In the genomic region with DNA sequence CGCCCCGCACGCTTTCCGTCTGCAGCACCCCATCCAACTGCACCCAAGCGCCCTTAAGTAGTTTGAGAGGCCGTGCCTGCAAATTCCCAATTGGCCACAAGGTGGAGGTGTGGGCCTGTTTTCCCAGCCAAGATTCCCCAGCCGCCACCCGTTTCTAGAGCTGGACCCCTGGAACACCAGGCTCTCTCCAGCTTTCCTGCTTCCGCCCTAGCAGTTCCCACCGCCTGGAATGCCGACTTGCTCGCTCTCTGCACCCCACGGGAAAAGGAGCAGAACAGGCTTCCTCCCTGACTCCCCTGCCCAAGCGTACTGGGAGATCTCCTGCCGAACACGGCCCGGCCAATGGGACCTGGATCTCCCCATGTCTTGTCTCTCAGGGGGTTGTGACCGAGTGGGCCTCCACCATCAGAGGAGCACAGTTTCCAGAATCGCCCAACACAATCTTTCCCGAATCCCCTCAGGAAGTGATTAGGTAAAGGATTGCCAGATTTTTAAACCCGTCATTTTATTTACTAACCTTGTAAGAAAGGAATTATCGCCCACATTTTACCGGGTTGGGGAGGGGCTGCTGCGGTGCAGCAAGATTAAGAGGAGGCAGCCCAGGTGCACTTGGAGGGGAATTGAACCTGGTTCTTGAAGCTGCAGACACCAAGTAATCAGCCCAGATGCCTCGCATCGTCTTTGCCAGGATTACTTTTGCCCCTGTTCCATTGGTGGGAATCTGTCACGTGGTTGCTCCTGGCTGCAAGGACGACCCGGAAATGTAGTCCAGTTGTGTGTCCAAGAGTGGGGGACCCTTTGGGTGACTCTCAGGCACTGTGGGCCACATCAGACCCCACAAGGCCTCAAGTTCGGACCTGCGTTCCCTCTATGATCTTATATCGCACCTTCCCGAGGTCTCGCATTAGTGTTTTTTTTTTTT, we compare ENCODE assay signal across 8 cellular contexts. TPM values are rescaled to one million over a fixed set of nuclear protein-coding genes. Genes with fewer than 3 reads are reported as not detected.
DNase-seq lines count a peak whose midpoint lies in the region; ATAC-seq and TF ChIP-seq lines count a peak whose summit lies in the region.

No MANE protein-coding gene starts in this region.

- WGBS in esophagus squamous epithelium, 2 donors, result 7% methylated on average over 24 to 26 of the region's 34 CpGs

- H3K4me1 ChIP-seq in esophagus squamous epithelium (peaks cover 0 to 24% (median 0%) of the 10 kb centered on the region in 3 donors), muscle layer of duodenum (ENCODE audit: control insufficient read depth in 1 of 2, insufficient read depth in 2 of 2, low read length in 2 of 2) (no peaks in the 10 kb centered on the region)

- no peaks in the 10 kb centered on the region for H3K9me3 ChIP-seq in esophagus squamous epithelium
- no peaks in the 10 kb centered on the region for H3K9me3 ChIP-seq in muscle layer of duodenum (ENCODE audit: control insufficient read depth in 1 of 2, low read length in 2 of 2)

- DNase-seq in HuH-7 (ENCODE audit: low spot score) (peak; percentile 64), OCI-M2 (lab: John Stamatoyannopoulos, UW; ENCODE audit: unreplicated experiment) (peak; percentile 22), esophagus squamous epithelium (lab: John Stamatoyannopoulos, UW) (no peak)
- DNase-seq in activated T-cell treated with anti-CD3 and anti-CD28 coated beads, Interleukin-2, amount 50 U/mL, for 48 hours, result peak; percentile 92
- peak; percentile 61 for DNase-seq in stimulated activated CD8-positive, alpha-beta memory T cell treated with anti-CD3 and anti-CD28 coated beads, Interleukin-7, amount 100 ng/mL, for 4 hours (ENCODE audit: low read depth in 2 of 2)

- TF ChIP-seq POLR2A in esophagus squamous epithelium (IDR thresholded peaks at IDR 0.05), result no peak

- ATAC-seq in GM18861 (IDR thresholded peaks at IDR 0.05; ENCODE audit: unreplicated experiment), result no peak

- peak overlapping the region; percentile 74 to 82 (median 79) for H3K27ac ChIP-seq in esophagus squamous epithelium
- peak overlapping the region; percentile 67 for H3K27ac ChIP-seq in muscle layer of duodenum (ENCODE audit: low read length)

- peak; percentile 81 for TF ChIP-seq CTCF in GM12872 (IDR thresholded peaks at IDR 0.05; ENCODE audit: insufficient read depth, low read depth, low read length)
- TF ChIP-seq CTCF in esophagus squamous epithelium (IDR thresholded peaks at IDR 0.05), result peak; percentile 84 to 90 (median 90)

- intact Hi-C loops in esophagus squamous epithelium (cut with DNase I), result loop anchor here (5.0 kb wide), 2 partner anchors 93 to 413 kb away; no protein-coding TSS in a partner anchor

- no peaks in the 10 kb centered on the region for H3K36me3 ChIP-seq in esophagus squamous epithelium
- no peaks in the 10 kb centered on the region for H3K36me3 ChIP-seq in muscle layer of duodenum (ENCODE audit: control insufficient read depth in 1 of 2, insufficient read depth in 2 of 2, low read length in 2 of 2)

- H3K4me3 ChIP-seq in esophagus squamous epithelium (peak overlapping the region; percentile 49 to 73 (median 64)), muscle layer of duodenum (ENCODE audit: low read depth in 1 of 2, low read length in 2 of 2) (peak overlapping the region; percentile 86 to 90)

- no peaks in the 10 kb centered on the region for H3K27me3 ChIP-seq in esophagus squamous epithelium
- H3K27me3 ChIP-seq in muscle layer of duodenum (ENCODE audit: low read depth, low read length), result no peaks in the 10 kb centered on the region

RNA-seq across cellular contexts. Expression of gene NAPSA, which starts 3.5 kb away (rescaled TPM):
- under 1 TPM in 1 of 4 donors, not detected in 3; 0.38 TPM for total RNA-seq in esophagus squamous epithelium

RNA-seq across cellular contexts. Expression of gene NR1H2, which starts 7.3 kb away (rescaled TPM):
- total RNA-seq in esophagus squamous epithelium, result 10 to 100 TPM; 48.6 to 84.1 (median 68.1) TPM

RNA-seq across cellular contexts. Expression of gene POLD1, which starts 15.2 kb away (rescaled TPM):
- total RNA-seq in esophagus squamous epithelium, result 10 to 100 TPM; 14.0 to 18.8 (median 17.6) TPM

RNA-seq across cellular contexts. Expression of gene KCNC3, which starts 39.7 kb away (rescaled TPM):
- under 1 TPM in 3 of 4 donors, not detected in 1; 0.48 to 0.87 (median 0.57) TPM for total RNA-seq in esophagus squamous epithelium

RNA-seq across cellular contexts. Expression of gene SPIB, which starts 49.8 kb away (rescaled TPM):
- total RNA-seq in esophagus squamous epithelium, result under 1 TPM in 1 of 4 donors, not detected in 3; 0.32 TPM
